In the genomic region with DNA sequence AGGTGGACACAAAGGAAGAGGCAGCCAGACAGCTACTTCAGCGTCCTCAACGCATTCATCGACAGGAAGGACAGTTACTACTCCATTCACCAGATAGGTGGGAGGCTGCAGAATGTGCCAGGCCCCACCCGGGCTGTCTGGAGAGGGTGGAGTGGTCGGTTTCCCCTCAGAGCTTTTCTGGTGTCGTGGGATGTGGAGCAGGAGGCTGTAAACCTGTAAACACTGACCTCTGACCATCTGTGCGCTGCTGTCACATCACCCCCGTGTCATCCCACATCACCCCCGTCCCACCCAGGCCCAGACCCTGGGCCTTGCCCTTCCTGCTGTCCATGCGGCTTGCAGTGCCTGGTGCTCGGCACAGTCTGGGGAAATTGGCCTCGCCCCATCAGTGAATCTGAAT, we compare ENCODE assay signal across 9 cellular contexts.
"Had no signal": no experiment of that assay in that cellular context is flagged by ENCODE, and none has a peak within 500 bp of the region (broad histone marks: within the 10 kb centered on the region; RNA-seq: fewer than 3 reads in every experiment).

No MANE protein-coding gene starts in this region.

- H3K4me3 ChIP-seq: GM23248 had no signal

- H3K4me1 Mint-ChIP-seq: IgD-negative memory B cell had no signal

- DNase-seq: GM23248, GOT3, H7, HCEC 1CT, HFFc6, KBM-7 had no signal

- H3K27ac ChIP-seq: GM23248, HL-60 had no signal

- H2AFZ ChIP-seq: GM23248 had no signal

- H3K4me3 Mint-ChIP-seq: HFFc6, IgD-negative memory B cell had no signal

- H3K27ac Mint-ChIP-seq: HFFc6, IgD-negative memory B cell had no signal

- ATAC-seq: HepG2 had no signal

- H3K27me3 Mint-ChIP-seq: IgD-negative memory B cell had no signal

- FAIRE-seq: HepG2 had no signal

- H3K9me3 Mint-ChIP-seq: HFFc6, IgD-negative memory B cell had no signal
